ENCODE assay signal across 14 cellular contexts in genomic region chr2:239383796-239384156, GRCh38.
"Had no signal": no experiment of that assay in that cellular context is flagged by ENCODE, and none has a peak within 500 bp of the region (broad histone marks: within the 10 kb centered on the region; RNA-seq: fewer than 3 reads in every experiment).

No MANE protein-coding gene starts in this region.

- H3K9me3 ChIP-seq: adrenal gland, neutrophil, transverse colon had no signal

- H3K9me3 Mint-ChIP-seq: activated B cell treated with CpG ODN at 0.5 μM for 24 hours; activated naive CD4-positive, alpha-beta T cell treated with anti-CD3 and anti-CD28 coated beads, Interleukin-2, amount 10 ng/mL, durations not matched to agents 7 days and 5 days; activated T-helper 17 cell treated with anti-CD3 and anti-CD28 coated beads, Interleukin-2, amount 50 U/mL, for 72 hours had no signal

- H3K27me3 Mint-ChIP-seq: activated B cell treated with CpG ODN at 0.5 μM for 24 hours; activated naive CD4-positive, alpha-beta T cell treated with anti-CD3 and anti-CD28 coated beads, Interleukin-2, amount 10 ng/mL, durations not matched to agents 7 days and 5 days; activated T-helper 17 cell treated with anti-CD3 and anti-CD28 coated beads, Interleukin-2, amount 50 U/mL, for 72 hours had no signal

- H3K27ac ChIP-seq: adrenal gland, cardiac muscle cell, hepatocyte, neutrophil, skin epidermis, transverse colon had no signal

- H3K27me3 ChIP-seq: adrenal gland, cardiac muscle cell, hepatocyte, neutrophil, transverse colon had no signal

- H3K36me3 ChIP-seq: adrenal gland, cardiac muscle cell, transverse colon had no signal

- ATAC-seq: activated CD8-positive, alpha-beta T cell treated with anti-CD3 and anti-CD28 coated beads, Interleukin-2, amount 10 ng/mL, durations not matched to agents 7 days and 5 days; activated T-helper 17 cell treated with anti-CD3 and anti-CD28 coated beads, Interleukin-2, amount 50 U/mL, for 72 hours; stimulated activated naive CD8-positive, alpha-beta T cell treated with anti-CD3 and anti-CD28 coated beads, Interleukin-15, Interleukin-2, amounts not matched to agents 100 U/mL and 50 U/mL, for 24 hours had no signal

- H3K4me3 ChIP-seq: adrenal gland, cardiac muscle cell, hepatocyte, skin epidermis, transverse colon had no signal

- H3K4me3 Mint-ChIP-seq: activated B cell treated with CpG ODN at 0.5 μM for 24 hours; activated CD8-positive, alpha-beta T cell treated with anti-CD3 and anti-CD28 coated beads, Interleukin-2, amount 10 ng/mL, durations not matched to agents 7 days and 5 days; activated naive CD4-positive, alpha-beta T cell treated with anti-CD3 and anti-CD28 coated beads, Interleukin-2, amount 10 ng/mL, durations not matched to agents 7 days and 5 days; activated T-helper 17 cell treated with anti-CD3 and anti-CD28 coated beads, Interleukin-2, amount 50 U/mL, for 72 hours had no signal

- H3K27ac Mint-ChIP-seq: activated B cell treated with CpG ODN at 0.5 μM for 24 hours; activated CD8-positive, alpha-beta T cell treated with anti-CD3 and anti-CD28 coated beads, Interleukin-2, amount 10 ng/mL, durations not matched to agents 7 days and 5 days; activated naive CD4-positive, alpha-beta T cell treated with anti-CD3 and anti-CD28 coated beads, Interleukin-2, amount 10 ng/mL, durations not matched to agents 7 days and 5 days had no signal

- DNase-seq: activated CD4-positive, alpha-beta T cell treated with anti-CD3 and anti-CD28 coated beads for 48 hours; activated CD8-positive, alpha-beta T cell treated with anti-CD3 and anti-CD28 coated beads, Interleukin-2, amount 10 ng/mL, durations not matched to agents 7 days and 5 days; activated naive CD4-positive, alpha-beta T cell treated with anti-CD3 and anti-CD28 coated beads, Interleukin-2, amount 10 ng/mL, durations not matched to agents 7 days and 5 days; adrenal gland; islet precursor cell; stimulated activated CD4-positive, alpha-beta T cell treated with anti-CD3 and anti-CD28 coated beads, Interleukin-4, amount 100 ng/mL, for 24 hours; stimulated activated naive CD8-positive, alpha-beta T cell treated with anti-CD3 and anti-CD28 coated beads, Interleukin-15, Interleukin-2, amounts not matched to agents 100 U/mL and 50 U/mL, for 24 hours; transverse colon had no signal
